Comparison of ENCODE assay signal across 27 cellular contexts in the genomic region with DNA sequence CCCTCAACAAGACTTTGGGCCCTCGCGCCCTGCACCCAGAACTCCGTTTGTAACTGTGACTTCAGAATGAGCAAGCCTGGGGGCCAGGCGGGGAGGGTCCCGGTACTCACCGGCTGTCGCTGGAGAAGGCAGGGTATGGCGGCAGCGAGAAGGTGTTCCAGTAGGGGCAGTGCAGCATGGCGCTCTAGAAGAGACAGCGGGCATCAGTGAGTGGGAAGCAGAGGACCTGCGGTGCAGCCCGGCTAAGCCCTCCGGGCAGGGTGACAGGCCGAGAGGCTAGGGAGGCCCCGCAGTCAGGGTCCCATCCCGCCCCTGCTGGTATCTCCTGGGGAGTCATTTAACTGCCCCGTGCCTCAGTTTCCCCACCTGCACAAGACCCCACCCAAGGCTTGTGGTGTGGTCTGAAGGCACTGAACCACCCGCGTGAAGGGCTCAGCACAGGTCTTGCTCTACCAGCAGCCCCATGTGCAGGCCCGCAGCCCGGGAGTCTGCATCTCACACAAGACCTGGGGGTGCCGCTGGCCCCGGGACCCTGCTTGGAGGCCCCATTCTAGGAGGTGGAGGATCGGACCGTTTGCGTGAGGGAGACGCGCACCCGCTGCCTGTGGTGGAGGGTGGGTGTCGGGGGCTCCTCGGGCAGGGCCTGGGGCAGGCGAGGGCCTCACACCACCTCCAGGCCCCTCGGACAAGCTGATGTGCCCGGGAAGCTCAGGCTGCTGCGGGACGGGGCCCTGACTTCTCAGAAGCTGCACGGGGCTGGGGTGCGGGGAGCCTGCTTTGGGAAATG.
"Had no signal": no experiment of that assay in that cellular context is flagged by ENCODE, and none has a peak within 500 bp of the region (broad histone marks: within the 10 kb centered on the region; RNA-seq: fewer than 3 reads in every experiment).

No MANE protein-coding gene starts in this region.

- H3K9me3 ChIP-seq: esophagus muscularis mucosa, neutrophil, sigmoid colon, thoracic aorta had no signal

- H3K4me3 ChIP-seq: coronary artery, esophagus muscularis mucosa, sigmoid colon, thoracic aorta had no signal

- H3K27me3 Mint-ChIP-seq: activated naive CD4-positive, alpha-beta T cell treated with anti-CD3 and anti-CD28 coated beads, Interleukin-2, amount 10 ng/mL, durations not matched to agents 7 days and 5 days; activated naive CD8-positive, alpha-beta T cell treated with anti-CD3 and anti-CD28 coated beads, Interleukin-2, amount 10 ng/mL, durations not matched to agents 7 days and 5 days; activated T-cell treated with anti-CD3 and anti-CD28 coated beads, Interleukin-2, amount 50 U/mL, for 24 hours; effector memory CD8-positive, alpha-beta T cell; stimulated activated naive B cell treated with anti-CD40 and anti-IgM and Interleukin-4, amounts not matched to agents 10 μg/mL and 1 μg/mL and 100 μg/mL, for 72 hours; type B pancreatic cell had no signal

- H3K27me3 ChIP-seq: brain microvascular endothelial cell, esophagus muscularis mucosa, neutrophil, sigmoid colon had no signal

- DNase-seq: activated CD4-positive, alpha-beta T cell treated with anti-CD3 and anti-CD28 coated beads for 4 hours; activated CD4-positive, alpha-beta T cell treated with anti-CD3 and anti-CD28 coated beads, Interleukin-2, amount 50 U/mL, for 4 hours; activated CD8-positive, alpha-beta memory T cell treated with anti-CD3 and anti-CD28 coated beads, Interleukin-2, amount 50 U/mL, for 4 hours; activated gamma-delta T cell; activated naive CD4-positive, alpha-beta T cell treated with anti-CD3 and anti-CD28 coated beads, Interleukin-2, amount 10 ng/mL, durations not matched to agents 7 days and 5 days; activated naive CD8-positive, alpha-beta T cell treated with anti-CD3 and anti-CD28 coated beads, Interleukin-2, amount 10 ng/mL, durations not matched to agents 7 days and 5 days; activated T-cell treated with anti-CD3 and anti-CD28 coated beads, Interleukin-2, amount 50 U/mL, for 24 hours; brain microvascular endothelial cell; effector memory CD8-positive, alpha-beta T cell; foreskin melanocyte; islet precursor cell; left ventricle myocardium superior; retina; sigmoid colon; small intestine; stimulated activated CD4-positive, alpha-beta T cell treated with anti-CD3 and anti-CD28 coated beads, Interleukin-1b, Interleukin-23, amount 100 ng/mL, for 48 hours; stimulated activated CD4-positive, alpha-beta T cell treated with anti-CD3 and anti-CD28 coated beads, Interleukin-4, amount 100 ng/mL, for 4 hours; stimulated activated CD8-positive, alpha-beta memory T cell treated with anti-CD3 and anti-CD28 coated beads, Interleukin-4, amount 100 ng/mL, for 48 hours; stimulated activated naive B cell treated with anti-CD40 and anti-IgM and Interleukin-4, amounts not matched to agents 10 μg/mL and 1 μg/mL and 100 μg/mL, for 72 hours had no signal

- FAIRE-seq: astrocyte, endothelial cell of umbilical vein, small intestine had no signal

- H3K27ac Mint-ChIP-seq: activated naive CD4-positive, alpha-beta T cell treated with anti-CD3 and anti-CD28 coated beads, Interleukin-2, amount 10 ng/mL, durations not matched to agents 7 days and 5 days; activated naive CD8-positive, alpha-beta T cell treated with anti-CD3 and anti-CD28 coated beads, Interleukin-2, amount 10 ng/mL, durations not matched to agents 7 days and 5 days; activated T-cell treated with anti-CD3 and anti-CD28 coated beads, Interleukin-2, amount 50 U/mL, for 24 hours; effector memory CD8-positive, alpha-beta T cell; nephron; stimulated activated naive B cell treated with anti-CD40 and anti-IgM and Interleukin-4, amounts not matched to agents 10 μg/mL and 1 μg/mL and 100 μg/mL, for 72 hours; type B pancreatic cell had no signal

- H3K4me1 Mint-ChIP-seq: activated naive CD4-positive, alpha-beta T cell treated with anti-CD3 and anti-CD28 coated beads, Interleukin-2, amount 10 ng/mL, durations not matched to agents 7 days and 5 days; activated naive CD8-positive, alpha-beta T cell treated with anti-CD3 and anti-CD28 coated beads, Interleukin-2, amount 10 ng/mL, durations not matched to agents 7 days and 5 days had no signal

- H3K27ac ChIP-seq: brain microvascular endothelial cell, neutrophil, sigmoid colon, thoracic aorta had no signal

- H3K9me3 Mint-ChIP-seq: activated naive CD4-positive, alpha-beta T cell treated with anti-CD3 and anti-CD28 coated beads, Interleukin-2, amount 10 ng/mL, durations not matched to agents 7 days and 5 days; activated naive CD8-positive, alpha-beta T cell treated with anti-CD3 and anti-CD28 coated beads, Interleukin-2, amount 10 ng/mL, durations not matched to agents 7 days and 5 days; activated T-cell treated with anti-CD3 and anti-CD28 coated beads, Interleukin-2, amount 50 U/mL, for 24 hours; effector memory CD8-positive, alpha-beta T cell; nephron; stimulated activated naive B cell treated with anti-CD40 and anti-IgM and Interleukin-4, amounts not matched to agents 10 μg/mL and 1 μg/mL and 100 μg/mL, for 72 hours; type B pancreatic cell had no signal

- ATAC-seq: effector memory CD8-positive, alpha-beta T cell; left ventricle myocardium superior; stimulated activated naive B cell treated with anti-CD40 and anti-IgM and Interleukin-4, amounts not matched to agents 10 μg/mL and 1 μg/mL and 100 μg/mL, for 72 hours had no signal

- H3K4me3 Mint-ChIP-seq: activated naive CD4-positive, alpha-beta T cell treated with anti-CD3 and anti-CD28 coated beads, Interleukin-2, amount 10 ng/mL, durations not matched to agents 7 days and 5 days; activated naive CD8-positive, alpha-beta T cell treated with anti-CD3 and anti-CD28 coated beads, Interleukin-2, amount 10 ng/mL, durations not matched to agents 7 days and 5 days; activated T-cell treated with anti-CD3 and anti-CD28 coated beads, Interleukin-2, amount 50 U/mL, for 24 hours; effector memory CD8-positive, alpha-beta T cell; nephron; stimulated activated naive B cell treated with anti-CD40 and anti-IgM and Interleukin-4, amounts not matched to agents 10 μg/mL and 1 μg/mL and 100 μg/mL, for 72 hours; type B pancreatic cell had no signal
